Comparison of ENCODE assay signal across 12 cellular contexts in the genomic region with DNA sequence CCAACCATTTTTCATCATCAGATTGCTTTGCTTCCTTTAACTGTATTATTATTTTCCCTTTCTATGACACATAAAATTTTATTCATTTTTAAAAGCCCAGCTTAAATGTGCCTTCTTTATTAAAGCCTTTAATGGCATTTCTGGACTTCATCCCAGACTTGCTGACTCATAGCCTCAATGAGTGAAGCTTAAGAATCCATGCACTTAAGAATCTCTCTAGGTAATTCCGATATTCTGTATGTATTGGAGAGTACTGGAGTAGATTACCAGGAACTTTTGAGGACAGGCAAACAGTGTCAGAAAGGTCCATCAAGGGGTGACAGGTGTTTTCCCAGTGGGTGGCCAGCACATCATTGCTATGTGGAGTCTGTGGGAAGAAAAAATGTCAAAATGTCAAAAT.
DNase-seq lines count a peak whose midpoint lies in the region; ATAC-seq and TF ChIP-seq lines count a peak whose summit lies in the region.
"Had no signal": no experiment of that assay in that cellular context is flagged by ENCODE, and none has a peak within 500 bp of the region (broad histone marks: within the 10 kb centered on the region; RNA-seq: fewer than 3 reads in every experiment).

No MANE protein-coding gene starts in this region.

- peak overlapping the region; percentile 91 for H2AK5ac ChIP-seq in mesenchymal stem cell (ENCODE audit: low read length, severe bottlenecking)

- H3K4me2 ChIP-seq in mammary epithelial cell (ENCODE audit: insufficient read depth, low read depth, low read length) (peak overlapping the region; percentile 4), mesenchymal stem cell (ENCODE audit: low read length, poor library complexity, severe bottlenecking) (no peak overlapping the region)

- no peak overlapping the region for H2BK12ac ChIP-seq in mesenchymal stem cell (ENCODE audit: low read length in 2 of 2)

- intact Hi-C loops in mammary epithelial cell (cut with micrococcal nuclease) (loop anchor here (5.0 kb wide), 1 partner anchor 45 kb away; no protein-coding TSS in a partner anchor), lower leg skin (cut with DNase I; ENCODE audit: low total_unique reads) (no loop called here)

- H3K9ac ChIP-seq in mammary epithelial cell (ENCODE audit: insufficient read depth, low read length) (no peak overlapping the region), mesenchymal stem cell (ENCODE audit: low read length) (no peak overlapping the region)

- H4K20me1 ChIP-seq in mammary epithelial cell (ENCODE audit: insufficient read depth, low read length): no peaks in the 10 kb centered on the region

- H3K36me3 ChIP-seq in mammary epithelial cell (ENCODE audit: insufficient read depth, low read length): no peaks in the 10 kb centered on the region
- H3K36me3 ChIP-seq in mesenchymal stem cell (ENCODE audit: control insufficient read depth in 1 of 2, insufficient read depth in 2 of 2, low read depth in 1 of 2, low read length in 2 of 2): no peaks in the 10 kb centered on the region

- no peak overlapping the region for H3K23ac ChIP-seq in mesenchymal stem cell (ENCODE audit: low read length in 2 of 2)

- H3K27ac ChIP-seq in mammary epithelial cell (ENCODE audit: insufficient read depth, low read depth, low read length): no peak overlapping the region
- H3K27ac ChIP-seq in mesenchymal stem cell (ENCODE audit: low read length, poor library complexity, severe bottlenecking): peak overlapping the region; percentile 41
- H3K27ac ChIP-seq: testis had no signal

- H3K4me1 ChIP-seq in mammary epithelial cell (ENCODE audit: insufficient read depth, low read length) (peaks cover 13% of the 10 kb centered on the region), mesenchymal stem cell (ENCODE audit: control insufficient read depth, insufficient read depth, low read depth, low read length) (peaks cover 2% of the 10 kb centered on the region)
- H3K4me1 ChIP-seq: testis had no signal

- H3K18ac ChIP-seq in mesenchymal stem cell (ENCODE audit: low read depth in 1 of 2, low read length in 2 of 2): no peak overlapping the region

- H3K9me3 ChIP-seq in mammary epithelial cell (replicated peaks; ENCODE audit: insufficient read depth, low read length) (no peaks in the 10 kb centered on the region), mesenchymal stem cell (ENCODE audit: control insufficient read depth, low read length) (no peaks in the 10 kb centered on the region)
- H3K9me3 ChIP-seq: testis had no signal

- DNase-seq in COR-L47 (lab: John Stamatoyannopoulos, UW) (peak; percentile 10), LHCN-M2 (ENCODE audit: low read depth) (peak; percentile 97), mammary epithelial cell (peak; percentile 89), mesenchymal stem cell (peak; percentile 89), activated gamma-delta T cell treated with Interleukin-2 at 50 U/mL for 16 hours (no peak), RPMI8226 (no peak), lower leg skin (ENCODE audit: low spot score in 2 of 2) (no peak)
- DNase-seq: activated effector memory CD4-positive, alpha-beta T cell treated with Interleukin-2 at 50 U/mL for 16 hours; GDM1; NCI-H1417; testis had no signal

- H3K27me3 ChIP-seq in mammary epithelial cell (ENCODE audit: insufficient read depth, low read length): no peaks in the 10 kb centered on the region
- H3K27me3 ChIP-seq in mesenchymal stem cell (ENCODE audit: control insufficient read depth in 1 of 2, insufficient read depth in 1 of 2, low read length in 2 of 2): no peaks in the 10 kb centered on the region
- H3K27me3 ChIP-seq: testis had no signal

- no peak overlapping the region for H2BK120ac ChIP-seq in mesenchymal stem cell (ENCODE audit: low read depth, low read length)

- no peak overlapping the region for H2BK5ac ChIP-seq in mesenchymal stem cell (ENCODE audit: low read depth, low read length, poor library complexity, severe bottlenecking)

- no peak for ATAC-seq in HG03354 (IDR thresholded peaks at IDR 0.05; ENCODE audit: poor library complexity, severe bottlenecking, unreplicated experiment)

- in situ Hi-C loops in mammary epithelial cell (cut with MboI; ENCODE audit: low sequenced_read_pairs in 2 of 2): no loop called here

- dilution Hi-C loops in mammary epithelial cell (cut with HindIII; ENCODE audit: low sequenced_read_pairs): no loop called here

- no peaks in the 10 kb centered on the region for H3K79me2 ChIP-seq in mammary epithelial cell (ENCODE audit: insufficient read depth, low read length)

- no peak overlapping the region for H4K91ac ChIP-seq in mesenchymal stem cell (ENCODE audit: low read length)

- H3K4ac ChIP-seq in mesenchymal stem cell (ENCODE audit: low read depth in 1 of 2, low read length in 2 of 2): no peak overlapping the region

- H3K14ac ChIP-seq in mesenchymal stem cell (ENCODE audit: low read length in 2 of 2): no peak overlapping the region

- TF ChIP-seq CTCF in mammary epithelial cell (conservative IDR thresholded peaks at IDR 0.05 in 1 of 2, IDR thresholded peaks at IDR 0.05 in 1 of 2; ENCODE audit: extremely low read depth in 1 of 2, insufficient read depth in 1 of 2, low read depth in 1 of 2, low read length in 2 of 2) (no peak), lower leg skin (IDR thresholded peaks at IDR 0.05) (no peak)

- CTCF ChIA-PET in mammary epithelial cell (lab: Charles Lee; ENCODE audit: low non-redundant PET): no interaction called here

- TF ChIP-seq POLR2A in lower leg skin (IDR thresholded peaks at IDR 0.05): no peak

- H3K4me3 ChIP-seq in mammary epithelial cell (replicated peaks in 1 of 3; ENCODE audit: insufficient read depth in 1 of 3, low read depth in 2 of 3, low read length in 3 of 3) (no peak overlapping the region), mesenchymal stem cell (ENCODE audit: insufficient read depth in 1 of 2, low read depth in 1 of 2, low read length in 2 of 2) (no peak overlapping the region), lower leg skin (ENCODE audit: low read depth, poor library complexity, severe bottlenecking) (no peak overlapping the region)
- H3K4me3 ChIP-seq: testis had no signal

- H2BK15ac ChIP-seq in mesenchymal stem cell (ENCODE audit: low read depth, poor library complexity, severe bottlenecking): peak overlapping the region; percentile 69

- BruUV-seq in mammary epithelial cell (replicated peaks; lab: Mats Ljungman, UMichigan): no TSS peak

- H2AFZ ChIP-seq in mammary epithelial cell (ENCODE audit: low read depth, low read length) (no peak overlapping the region), mesenchymal stem cell (ENCODE audit: low read depth, low read length) (no peak overlapping the region)

- 0% methylated on average over 1 of the region's 1 CpG for WGBS in mammary epithelial cell (ENCODE audit: low coverage, missing lambda C conversion rate)
- 4% methylated on average over 1 of the region's 1 CpG for WGBS in mesenchymal stem cell
- WGBS in lower leg skin, 2 donors: 27 to 38% methylated on average over 1 of the region's 1 CpG

- no peaks in the 10 kb centered on the region for H3K79me1 ChIP-seq in mesenchymal stem cell (replicated peaks; ENCODE audit: low read length, poor library complexity, severe bottlenecking)

- H4K8ac ChIP-seq in mesenchymal stem cell (ENCODE audit: low read length): no peak overlapping the region

Comparison
In these comparisons a context has a peak if more than half of its experiments do, and no peak if none do; other contexts are left out.
1. DNase-seq: peak in COR-L47 (single experiment), LHCN-M2 (single experiment), mammary epithelial cell (single experiment) and mesenchymal stem cell (single experiment); none in activated gamma-delta T cell treated with Interleukin-2 at 50 U/mL for 16 hours (single experiment), RPMI8226 (single experiment) and lower leg skin (0 of 2).